ENCODE assay signal across 10 cellular contexts in the genomic region with DNA sequence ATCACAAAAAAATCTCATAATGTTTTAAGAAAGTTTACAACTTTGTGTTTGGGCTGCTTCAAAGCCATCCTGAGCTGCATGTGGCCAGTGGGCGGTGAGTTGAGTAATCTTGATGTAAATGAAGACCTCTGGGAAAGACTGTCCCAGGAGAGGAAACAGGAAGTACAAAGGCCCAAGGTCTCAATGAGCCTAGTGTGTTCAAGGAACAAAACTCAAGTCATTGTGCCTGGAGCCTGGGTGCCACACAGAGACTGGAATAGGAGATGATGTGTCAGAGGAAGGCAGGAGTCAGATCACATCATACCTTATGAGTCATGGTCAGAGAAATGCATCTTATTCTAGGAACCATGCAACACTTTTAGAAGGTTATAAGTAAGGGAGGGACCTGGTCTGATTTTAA. TPM values are rescaled to one million over a fixed set of nuclear protein-coding genes. Genes with fewer than 3 reads are reported as not detected.
DNase-seq lines count a peak whose midpoint lies in the region; ATAC-seq, FAIRE-seq and TF ChIP-seq lines count a peak whose summit lies in the region.
"Had no signal": no experiment of that assay in that cellular context is flagged by ENCODE, and none has a peak within 500 bp of the region (broad histone marks: within the 10 kb centered on the region; RNA-seq: fewer than 3 reads in every experiment).

No MANE protein-coding gene starts in this region.

- no peak overlapping the region for H3K27ac ChIP-seq in CD8-positive, alpha-beta T cell (ENCODE audit: low read depth, low read length)

- H3K27me3 Mint-ChIP-seq in CD8-positive, alpha-beta T cell (ENCODE audit: low read depth), result no peaks in the 10 kb centered on the region

- DNase-seq in GM12865 (ENCODE audit: low read depth) (peak; percentile 19), H54 (ENCODE audit: insufficient read length, low spot score) (peak; percentile 17), kidney glomerular epithelial cell (lab: John Stamatoyannopoulos, UW) (peak; percentile 58), mucosa of gallbladder (ENCODE audit: low spot score) (no peak), NCI-H1694 (lab: John Stamatoyannopoulos, UW) (no peak), OCI-M2 (lab: John Stamatoyannopoulos, UW; ENCODE audit: unreplicated experiment) (no peak)
- no peak for DNase-seq in CD8-positive, alpha-beta T cell
- DNase-seq: H9, nucleus accumbens had no signal

- peak; percentile 92 for FAIRE-seq in H54 (lab: Jason Lieb, UNC)

- no peak for TF ChIP-seq CTCF in GM12865 (IDR thresholded peaks at IDR 0.05; ENCODE audit: insufficient read depth, low read depth, low read length, missing control alignments)
- TF ChIP-seq CTCF in CD8-positive, alpha-beta T cell (IDR thresholded peaks at IDR 0.05), result no peak

- POLR2A ChIA-PET in CD8-positive, alpha-beta T cell (lab: Charles Lee), result no interaction called here

- H3K4me3 ChIP-seq in GM12865 (ENCODE audit: low read depth, low read length), result no peak overlapping the region
- no peak overlapping the region for H3K4me3 ChIP-seq in CD8-positive, alpha-beta T cell (ENCODE audit: low read depth, low read length)

- ATAC-seq in CD8-positive, alpha-beta T cell, result no peak

- no peaks in the 10 kb centered on the region for H3K27me3 ChIP-seq in CD8-positive, alpha-beta T cell (ENCODE audit: insufficient read depth, low read length)

- no peaks in the 10 kb centered on the region for H3K36me3 ChIP-seq in CD8-positive, alpha-beta T cell (ENCODE audit: insufficient read depth, low read length)

- no peaks in the 10 kb centered on the region for H3K36me3 Mint-ChIP-seq in CD8-positive, alpha-beta T cell

- no peaks in the 10 kb centered on the region for H3K4me1 Mint-ChIP-seq in CD8-positive, alpha-beta T cell (ENCODE audit: low read depth)

- H3K4me1 ChIP-seq in CD8-positive, alpha-beta T cell (ENCODE audit: insufficient read depth, low read length), result no peaks in the 10 kb centered on the region

- H3K9me3 Mint-ChIP-seq in CD8-positive, alpha-beta T cell, result no peaks in the 10 kb centered on the region
- H3K9me3 Mint-ChIP-seq: H9 had no signal

- H3K4me3 Mint-ChIP-seq in CD8-positive, alpha-beta T cell, result no peak overlapping the region
- H3K4me3 Mint-ChIP-seq: H9 had no signal

- H3K9me3 ChIP-seq in CD8-positive, alpha-beta T cell (ENCODE audit: low read length), result no peaks in the 10 kb centered on the region

- TF ChIP-seq POLR2A in H54 (IDR thresholded peaks at IDR 0.05; ENCODE audit: low read depth, low read length), result no peak

- no peak overlapping the region for H3K27ac Mint-ChIP-seq in CD8-positive, alpha-beta T cell
- H3K27ac Mint-ChIP-seq: H9 had no signal

- intact Hi-C loops in CD8-positive, alpha-beta T cell (cut with DNase I, micrococcal nuclease), result no loop called here

- CTCF ChIA-PET in CD8-positive, alpha-beta T cell (lab: Charles Lee), result no interaction called here

TF ChIP-seq in PFSK-1, 5 proteins besides CTCF, POLR2A, EP300 and RAD21:
- TF ChIP-seq FOXP2 (optimal IDR thresholded peaks at IDR 0.05; ENCODE audit: borderline replicate concordance, extremely low read depth, extremely low read length, insufficient read depth) (peak; percentile 25), TAF1 (IDR thresholded peaks at IDR 0.05; ENCODE audit: borderline replicate concordance, insufficient read depth, low read length) (no peak), SIN3A (IDR thresholded peaks at IDR 0.05; ENCODE audit: borderline replicate concordance, insufficient read depth, low read length) (no peak), POLR2AphosphoS5 (IDR thresholded peaks at IDR 0.05; ENCODE audit: low read depth, low read length) (no peak)
- TF ChIP-seq, protein P1, sequence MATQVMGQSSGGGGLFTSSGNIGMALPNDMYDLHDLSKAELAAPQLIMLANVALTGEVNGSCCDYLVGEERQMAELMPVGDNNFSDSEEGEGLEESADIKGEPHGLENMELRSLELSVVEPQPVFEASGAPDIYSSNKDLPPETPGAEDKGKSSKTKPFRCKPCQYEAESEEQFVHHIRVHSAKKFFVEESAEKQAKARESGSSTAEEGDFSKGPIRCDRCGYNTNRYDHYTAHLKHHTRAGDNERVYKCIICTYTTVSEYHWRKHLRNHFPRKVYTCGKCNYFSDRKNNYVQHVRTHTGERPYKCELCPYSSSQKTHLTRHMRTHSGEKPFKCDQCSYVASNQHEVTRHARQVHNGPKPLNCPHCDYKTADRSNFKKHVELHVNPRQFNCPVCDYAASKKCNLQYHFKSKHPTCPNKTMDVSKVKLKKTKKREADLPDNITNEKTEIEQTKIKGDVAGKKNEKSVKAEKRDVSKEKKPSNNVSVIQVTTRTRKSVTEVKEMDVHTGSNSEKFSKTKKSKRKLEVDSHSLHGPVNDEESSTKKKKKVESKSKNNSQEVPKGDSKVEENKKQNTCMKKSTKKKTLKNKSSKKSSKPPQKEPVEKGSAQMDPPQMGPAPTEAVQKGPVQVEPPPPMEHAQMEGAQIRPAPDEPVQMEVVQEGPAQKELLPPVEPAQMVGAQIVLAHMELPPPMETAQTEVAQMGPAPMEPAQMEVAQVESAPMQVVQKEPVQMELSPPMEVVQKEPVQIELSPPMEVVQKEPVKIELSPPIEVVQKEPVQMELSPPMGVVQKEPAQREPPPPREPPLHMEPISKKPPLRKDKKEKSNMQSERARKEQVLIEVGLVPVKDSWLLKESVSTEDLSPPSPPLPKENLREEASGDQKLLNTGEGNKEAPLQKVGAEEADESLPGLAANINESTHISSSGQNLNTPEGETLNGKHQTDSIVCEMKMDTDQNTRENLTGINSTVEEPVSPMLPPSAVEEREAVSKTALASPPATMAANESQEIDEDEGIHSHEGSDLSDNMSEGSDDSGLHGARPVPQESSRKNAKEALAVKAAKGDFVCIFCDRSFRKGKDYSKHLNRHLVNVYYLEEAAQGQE (IDR thresholded peaks at IDR 0.05; ENCODE audit: insufficient read depth in 1 of 2, low read depth in 2 of 2, low read length in 2 of 2), result no peak
TF ChIP-seq in PFSK-1: peak in this region for 1.

RNA-seq across cellular contexts. Expression of gene COL19A1, which starts 51.5 kb away (rescaled TPM):
- polyA plus RNA-seq in PFSK-1 (2012; ENCODE audit: insufficient read length, low read depth), result not detected
- 0.49 TPM for total RNA-seq in mucosa of gallbladder
- under 1 TPM; 0.16 to 0.33 TPM for total RNA-seq in CD8-positive, alpha-beta T cell
- total RNA-seq: H9 had no signal

Comparison
In these comparisons a context has a peak if more than half of its experiments do, and no peak if none do; other contexts are left out.
1. DNase-seq: peak in GM12865 (single experiment), H54 (single experiment) and kidney glomerular epithelial cell (single experiment); none in mucosa of gallbladder (single experiment), NCI-H1694 (single experiment), CD8-positive, alpha-beta T cell (0 of 7) and OCI-M2 (single experiment).